1 cellular context compared by ENCODE assay signal in the genomic region with DNA sequence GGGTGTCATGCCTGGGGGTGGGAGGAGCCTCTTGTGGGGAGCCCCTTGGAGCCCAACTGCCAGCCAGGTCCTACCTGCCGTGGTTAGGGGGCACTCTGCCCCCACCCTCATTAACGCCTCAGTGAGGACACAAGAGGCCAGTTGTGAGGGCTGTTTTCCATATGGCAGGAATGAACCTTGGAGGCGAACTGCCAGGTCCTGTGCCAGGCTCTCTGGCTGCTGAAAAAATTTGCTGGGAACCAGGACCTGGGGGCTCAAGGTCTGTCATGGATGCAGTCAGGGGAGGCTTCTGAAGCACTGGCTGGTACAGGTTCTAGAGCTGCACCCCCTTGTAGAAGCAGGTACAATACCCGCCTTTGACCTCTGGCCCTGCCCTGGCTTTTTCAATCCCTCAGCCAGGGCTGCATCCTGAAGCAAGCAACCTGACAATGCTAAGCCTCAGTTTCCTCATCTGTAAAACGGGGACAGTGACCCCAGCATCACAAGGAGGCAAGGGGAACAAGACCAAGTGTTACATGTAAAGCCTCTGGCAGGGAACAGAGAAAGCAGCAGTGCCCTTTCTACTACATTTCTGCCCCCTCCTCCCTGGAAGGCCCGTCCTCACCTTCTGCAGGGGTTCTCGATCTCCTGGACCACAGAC.
TF ChIP-seq lines count a peak whose summit lies in the region.

No MANE protein-coding gene starts in this region.

TF ChIP-seq in K562, 482 proteins besides CTCF, POLR2A, EP300 and RAD21:
- 0 out of 2 replicates have a peak, but pooled peaks have one; percentile 22 for TF ChIP-seq POLR2G (IDR thresholded peaks at IDR 0.05; ENCODE audit: low read depth, low read length)
- TF ChIP-seq NFATC3 (IDR thresholded peaks at IDR 0.05) = no peak
- TF ChIP-seq, protein P1, sequence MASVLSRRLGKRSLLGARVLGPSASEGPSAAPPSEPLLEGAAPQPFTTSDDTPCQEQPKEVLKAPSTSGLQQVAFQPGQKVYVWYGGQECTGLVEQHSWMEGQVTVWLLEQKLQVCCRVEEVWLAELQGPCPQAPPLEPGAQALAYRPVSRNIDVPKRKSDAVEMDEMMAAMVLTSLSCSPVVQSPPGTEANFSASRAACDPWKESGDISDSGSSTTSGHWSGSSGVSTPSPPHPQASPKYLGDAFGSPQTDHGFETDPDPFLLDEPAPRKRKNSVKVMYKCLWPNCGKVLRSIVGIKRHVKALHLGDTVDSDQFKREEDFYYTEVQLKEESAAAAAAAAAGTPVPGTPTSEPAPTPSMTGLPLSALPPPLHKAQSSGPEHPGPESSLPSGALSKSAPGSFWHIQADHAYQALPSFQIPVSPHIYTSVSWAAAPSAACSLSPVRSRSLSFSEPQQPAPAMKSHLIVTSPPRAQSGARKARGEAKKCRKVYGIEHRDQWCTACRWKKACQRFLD (CRISPR knock-in tag; IDR thresholded peaks at IDR 0.05) = no peak
- TF ChIP-seq, protein P2, sequence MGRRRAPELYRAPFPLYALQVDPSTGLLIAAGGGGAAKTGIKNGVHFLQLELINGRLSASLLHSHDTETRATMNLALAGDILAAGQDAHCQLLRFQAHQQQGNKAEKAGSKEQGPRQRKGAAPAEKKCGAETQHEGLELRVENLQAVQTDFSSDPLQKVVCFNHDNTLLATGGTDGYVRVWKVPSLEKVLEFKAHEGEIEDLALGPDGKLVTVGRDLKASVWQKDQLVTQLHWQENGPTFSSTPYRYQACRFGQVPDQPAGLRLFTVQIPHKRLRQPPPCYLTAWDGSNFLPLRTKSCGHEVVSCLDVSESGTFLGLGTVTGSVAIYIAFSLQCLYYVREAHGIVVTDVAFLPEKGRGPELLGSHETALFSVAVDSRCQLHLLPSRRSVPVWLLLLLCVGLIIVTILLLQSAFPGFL (CRISPR knock-in tag; IDR thresholded peaks at IDR 0.05) = no peak
- peak; percentile 54 for TF ChIP-seq RBM25 (IDR thresholded peaks at IDR 0.05; ENCODE audit: low read depth, low read length, severe bottlenecking)
- TF ChIP-seq TCF3 (CRISPR knock-in tag; IDR thresholded peaks at IDR 0.05) = no peak
- no peak for TF ChIP-seq ARID2 (IDR thresholded peaks at IDR 0.05)
TF ChIP-seq in K562: peak in this region for 2.
